ENCODE assay signal across 2 cellular contexts in genomic region chr21:34914239-34914638, GRCh38.
TF ChIP-seq lines count a peak whose summit lies in the region.

No MANE protein-coding gene starts in this region.

TF ChIP-seq in IMR-90, 13 proteins besides CTCF, POLR2A, EP300 and RAD21:
- TF ChIP-seq MXI1 (IDR thresholded peaks at IDR 0.05; ENCODE audit: borderline replicate concordance, low read depth, low read length) = no peak
- no peak for TF ChIP-seq CHD1 (IDR thresholded peaks at IDR 0.05; ENCODE audit: low read depth, low read length)
- TF ChIP-seq MAZ (IDR thresholded peaks at IDR 0.05; ENCODE audit: borderline replicate concordance, low read depth, low read length) = no peak
- TF ChIP-seq MAFK (IDR thresholded peaks at IDR 0.05; ENCODE audit: low read depth, low read length) = no peak
- no peak for TF ChIP-seq SMC3 (IDR thresholded peaks at IDR 0.05; ENCODE audit: low read depth, low read length)
- no peak for TF ChIP-seq CEBPB (IDR thresholded peaks at IDR 0.05; ENCODE audit: low read depth, low read length)
- no peak for TF ChIP-seq BHLHE40 (IDR thresholded peaks at IDR 0.05; ENCODE audit: low read depth, low read length)
- TF ChIP-seq FOS (IDR thresholded peaks at IDR 0.05; ENCODE audit: low read depth, low read length) = no peak
- no peak for TF ChIP-seq NFE2L2 (IDR thresholded peaks at IDR 0.05; ENCODE audit: low read depth, low read length)
- TF ChIP-seq USF2 (IDR thresholded peaks at IDR 0.05; ENCODE audit: low read depth, low read length) = no peak
- TF ChIP-seq ELK1 (IDR thresholded peaks at IDR 0.05; ENCODE audit: borderline replicate concordance, low read depth, low read length) = no peak
- no peak for TF ChIP-seq RCOR1 (IDR thresholded peaks at IDR 0.05; ENCODE audit: insufficient replicate concordance, low read length)
- no peak for TF ChIP-seq RFX5 (IDR thresholded peaks at IDR 0.05; ENCODE audit: low read depth, low read length)

TF ChIP-seq in H1, 55 proteins besides CTCF, POLR2A, EP300 and RAD21:
- TF ChIP-seq SIX5 (IDR thresholded peaks at IDR 0.05; ENCODE audit: low read depth, low read length) (no peak), USF2 (IDR thresholded peaks at IDR 0.05; ENCODE audit: low read length) (no peak), CHD1 (IDR thresholded peaks at IDR 0.05; ENCODE audit: low read depth, low read length) (no peak), GABPA (IDR thresholded peaks at IDR 0.05; ENCODE audit: borderline replicate concordance, insufficient read depth, low read length) (no peak), SIRT6 (IDR thresholded peaks at IDR 0.05; ENCODE audit: low read length) (no peak), MAX (IDR thresholded peaks at IDR 0.05) (no peak), CHD7 (IDR thresholded peaks at IDR 0.05; ENCODE audit: insufficient replicate concordance, low read length) (no peak), EZH2 (IDR thresholded peaks at IDR 0.05; ENCODE audit: low read depth, low read length, severe bottlenecking) (no peak), RFX5 (IDR thresholded peaks at IDR 0.05; ENCODE audit: borderline replicate concordance, low read depth, low read length) (no peak), SRF (IDR thresholded peaks at IDR 0.05; ENCODE audit: low read depth, low read length) (no peak), POLR2AphosphoS5 (IDR thresholded peaks at IDR 0.05; ENCODE audit: low read depth, low read length) (no peak), TBP (IDR thresholded peaks at IDR 0.05; ENCODE audit: low read depth, low read length) (no peak), CTBP2 (IDR thresholded peaks at IDR 0.05; ENCODE audit: borderline replicate concordance, insufficient read depth, insufficient read length, low read length) (no peak), JUN (IDR thresholded peaks at IDR 0.05; ENCODE audit: low read depth, low read length) (no peak), KDM1A (IDR thresholded peaks at IDR 0.05; ENCODE audit: borderline replicate concordance, low read length) (no peak), RXRA (IDR thresholded peaks at IDR 0.05; ENCODE audit: insufficient read depth, low read depth, low read length) (no peak), CREB1 (IDR thresholded peaks at IDR 0.05) (no peak), HDAC2 (IDR thresholded peaks at IDR 0.05; ENCODE audit: borderline replicate concordance in 1 of 2, low read depth in 2 of 2, low read length in 2 of 2) (no peak), ATF3 (IDR thresholded peaks at IDR 0.05; ENCODE audit: insufficient read depth, low read depth, low read length) (no peak)
